1 cellular context compared by ENCODE assay signal in genomic region chr12:52903285-52903854, GRCh38.
TF ChIP-seq lines count a peak whose summit lies in the region.

No MANE protein-coding gene starts in this region.

TF ChIP-seq in GM12878, 131 proteins besides CTCF, POLR2A, EP300 and RAD21:
- TF ChIP-seq YY1 (IDR thresholded peaks at IDR 0.05; ENCODE audit: low read depth, low read length) = 0 out of 2 replicates have a peak, but pooled peaks have one; percentile 58
- TF ChIP-seq ZBED1 (IDR thresholded peaks at IDR 0.05; ENCODE audit: borderline replicate concordance) = no peak
- TF ChIP-seq RCOR1 (conservative IDR thresholded peaks at IDR 0.05; ENCODE audit: low read depth, low read length) = no peak
- peak; percentile 88 for TF ChIP-seq SP1 (IDR thresholded peaks at IDR 0.05; ENCODE audit: low read depth, low read length)
- no peak for TF ChIP-seq ZNF592 (IDR thresholded peaks at IDR 0.05)
TF ChIP-seq in GM12878: peak in this region for 2.
